20 cellular contexts compared by ENCODE assay signal in genomic region chr22:50297510-50298265, GRCh38. TPM values are rescaled to one million over a fixed set of nuclear protein-coding genes. Genes with fewer than 3 reads are reported as not detected.
DNase-seq lines count a peak whose midpoint lies in the region; ATAC-seq and TF ChIP-seq lines count a peak whose summit lies in the region.
"Had no signal": no experiment of that assay in that cellular context is flagged by ENCODE, and none has a peak within 500 bp of the region (broad histone marks: within the 10 kb centered on the region; RNA-seq: fewer than 3 reads in every experiment).

No MANE protein-coding gene starts in this region.

- H3K36me3 ChIP-seq in HEK293 (ENCODE audit: control insufficient read depth in 2 of 2, insufficient read depth in 1 of 2, low read length in 2 of 2) (peaks cover 0 to 34% of the 10 kb centered on the region in 2 experiments; a peak in 2 of 3 replicates), subcutaneous abdominal adipose tissue (ENCODE audit: control insufficient read depth in 5 of 5, insufficient read depth in 5 of 5, low read length in 5 of 5) (peaks cover 0 to 6% (median 0%) of the 10 kb centered on the region in 5 donors)

- H3K9me3 ChIP-seq in HEK293 (ENCODE audit: control insufficient read depth, insufficient read depth, low read depth, low read length) (no peaks in the 10 kb centered on the region), subcutaneous abdominal adipose tissue (ENCODE audit: control insufficient read depth in 5 of 5, low read length in 5 of 5) (no peaks in the 10 kb centered on the region)
- H3K9me3 ChIP-seq: SJSA1 had no signal

- no peak for DNase-seq in mesothelial cell of epicardium (ENCODE audit: low spot score in 2 of 2, unreplicated experiment in 2 of 2)
- no peak for DNase-seq in GM19238 (ENCODE audit: insufficient read length, low spot score)
- no peak for DNase-seq in sciatic nerve (ENCODE audit: low spot score)
- DNase-seq in activated T-helper 2 cell treated with anti-CD3 and anti-CD28 coated beads, Interferon-gamma antibody, Interleukin-2, Interleukin-4, amounts not matched to agents 10 μg/mL and 5 μg/mL and 100 μg/mL, durations not matched to agents 14 hours and 24 hours and 36 hours (ENCODE audit: low spot score): no peak
- DNase-seq: activated CD4-positive, alpha-beta T cell treated with anti-CD3 and anti-CD28 coated beads for 1 hour; activated naive CD8-positive, alpha-beta T cell treated with anti-CD3 and anti-CD28 coated beads for 36 hours; DMS79 treated with DMSO at 0.1 percent for 48 hours; foreskin melanocyte; NCI-H187; NCI-H510A treated with DMSO at 0.1 percent for 48 hours; stimulated activated CD4-positive, alpha-beta T cell treated with anti-CD3 and anti-CD28 coated beads, Interleukin-12 subunit alpha, Interleukin-12 subunit beta, amount 100 ng/mL, for 4 hours; stimulated activated naive CD8-positive, alpha-beta T cell treated with anti-CD3 and anti-CD28 coated beads, Interleukin-15, Interleukin-2, amounts not matched to agents 100 U/mL and 50 U/mL, for 24 hours; T-helper 9 cell had no signal

- H3K27me3 ChIP-seq in subcutaneous abdominal adipose tissue (ENCODE audit: control insufficient read depth in 5 of 5, insufficient read depth in 4 of 5, low read length in 5 of 5): no peaks in the 10 kb centered on the region
- H3K27me3 ChIP-seq: SJSA1 had no signal

- no peaks in the 10 kb centered on the region for H3K9me3 Mint-ChIP-seq in brain
- H3K9me3 Mint-ChIP-seq in mesothelial cell of epicardium: no peaks in the 10 kb centered on the region
- H3K9me3 Mint-ChIP-seq in activated T-helper 2 cell treated with anti-CD3 and anti-CD28 coated beads, Interferon-gamma antibody, Interleukin-2, Interleukin-4, amounts not matched to agents 10 μg/mL and 5 μg/mL and 100 μg/mL, durations not matched to agents 14 hours and 24 hours and 36 hours: no peaks in the 10 kb centered on the region
- H3K9me3 Mint-ChIP-seq: activated naive CD8-positive, alpha-beta T cell treated with anti-CD3 and anti-CD28 coated beads for 36 hours; central memory CD8-positive, alpha-beta T cell; memory B cell had no signal

- peaks cover 5% of the 10 kb centered on the region for H3K36me3 Mint-ChIP-seq in brain
- H3K36me3 Mint-ChIP-seq in mesothelial cell of epicardium: peaks cover under 1% of the 10 kb centered on the region
- no peaks in the 10 kb centered on the region for H3K36me3 Mint-ChIP-seq in activated T-helper 2 cell treated with anti-CD3 and anti-CD28 coated beads, Interferon-gamma antibody, Interleukin-2, Interleukin-4, amounts not matched to agents 10 μg/mL and 5 μg/mL and 100 μg/mL, durations not matched to agents 14 hours and 24 hours and 36 hours (ENCODE audit: low read depth)
- H3K36me3 Mint-ChIP-seq: activated naive CD8-positive, alpha-beta T cell treated with anti-CD3 and anti-CD28 coated beads for 36 hours; memory B cell had no signal

- intact Hi-C loops in sciatic nerve (cut with DNase I): no loop called here
- intact Hi-C loops in activated T-helper 2 cell treated with anti-CD3 and anti-CD28 coated beads, Interferon-gamma antibody, Interleukin-2, Interleukin-4, amounts not matched to agents 10 μg/mL and 5 μg/mL and 100 μg/mL, durations not matched to agents 14 hours and 24 hours and 36 hours (cut with micrococcal nuclease): no loop called here

- H3K4me3 Mint-ChIP-seq in brain (peak overlapping the region in 1 of 5 experiments; percentile 30), mesothelial cell of epicardium (no peak overlapping the region)
- H3K4me3 Mint-ChIP-seq in activated T-helper 2 cell treated with anti-CD3 and anti-CD28 coated beads, Interferon-gamma antibody, Interleukin-2, Interleukin-4, amounts not matched to agents 10 μg/mL and 5 μg/mL and 100 μg/mL, durations not matched to agents 14 hours and 24 hours and 36 hours (ENCODE audit: low read depth): no peak overlapping the region
- H3K4me3 Mint-ChIP-seq: activated naive CD8-positive, alpha-beta T cell treated with anti-CD3 and anti-CD28 coated beads for 36 hours; central memory CD8-positive, alpha-beta T cell; memory B cell had no signal

- H3K27ac Mint-ChIP-seq in brain (peak overlapping the region in 4 of 5 experiments; percentile 38 to 79 (median 64)), mesothelial cell of epicardium (peak overlapping the region; percentile 93)
- H3K27ac Mint-ChIP-seq in activated T-helper 2 cell treated with anti-CD3 and anti-CD28 coated beads, Interferon-gamma antibody, Interleukin-2, Interleukin-4, amounts not matched to agents 10 μg/mL and 5 μg/mL and 100 μg/mL, durations not matched to agents 14 hours and 24 hours and 36 hours: no peak overlapping the region
- H3K27ac Mint-ChIP-seq: activated naive CD8-positive, alpha-beta T cell treated with anti-CD3 and anti-CD28 coated beads for 36 hours; memory B cell had no signal

- H3K9ac ChIP-seq in subcutaneous abdominal adipose tissue (ENCODE audit: low read length in 5 of 5): peak overlapping the region in 1 of 5 donors; percentile 43

- H3K27me3 Mint-ChIP-seq in brain (no peaks in the 10 kb centered on the region), mesothelial cell of epicardium (ENCODE audit: low read depth) (no peaks in the 10 kb centered on the region)
- H3K27me3 Mint-ChIP-seq in activated T-helper 2 cell treated with anti-CD3 and anti-CD28 coated beads, Interferon-gamma antibody, Interleukin-2, Interleukin-4, amounts not matched to agents 10 μg/mL and 5 μg/mL and 100 μg/mL, durations not matched to agents 14 hours and 24 hours and 36 hours (ENCODE audit: low read depth): peaks cover 7% of the 10 kb centered on the region

- POLR2A ChIA-PET in HEK293 (lab: Yijun Ruan, JAX): interaction anchor here (2.0 kb wide), 1 partner anchor 9 kb away, joined by 10 read pairs; the partner anchor contains the start of gene PLXNB2

- no peak overlapping the region for H3K27ac ChIP-seq in HEK293 (ENCODE audit: extremely low read depth, low read depth, low read length)
- peak overlapping the region; percentile 30 for H3K27ac ChIP-seq in subcutaneous abdominal adipose tissue (ENCODE audit: low read depth, low read length)
- H3K27ac ChIP-seq: SJSA1 had no signal

- ATAC-seq in sciatic nerve: no peak
- ATAC-seq in GM21381 (IDR thresholded peaks at IDR 0.05; ENCODE audit: unreplicated experiment): no peak
- ATAC-seq: stimulated activated naive CD8-positive, alpha-beta T cell treated with anti-CD3 and anti-CD28 coated beads, Interleukin-15, Interleukin-2, amounts not matched to agents 100 U/mL and 50 U/mL, for 24 hours had no signal

- H3K4me3 ChIP-seq in HEK293 (ENCODE audit: low read depth, low read length) (no peak overlapping the region), subcutaneous abdominal adipose tissue (ENCODE audit: low read depth in 1 of 5, low read length in 5 of 5) (no peak overlapping the region)
- H3K4me3 ChIP-seq: SJSA1 had no signal

- CTCF ChIA-PET in HEK293 (lab: Yijun Ruan, JAX): interaction anchor here (0.7 to 1.6 kb wide), 4 partner anchors 9 to 43 kb away, joined by 3 to 11 read pairs (median 4); no protein-coding TSS in a partner anchor

- H3K4me1 ChIP-seq in HEK293 (ENCODE audit: control insufficient read depth, insufficient read depth, low read length) (no peaks in the 10 kb centered on the region; the same call in 1 of the 2 replicates), subcutaneous abdominal adipose tissue (ENCODE audit: control insufficient read depth in 5 of 5, insufficient read depth in 5 of 5, low read length in 5 of 5) (peaks cover 2 to 74% (median 68%) of the 10 kb centered on the region in 5 donors)

- H3K4me1 Mint-ChIP-seq in brain: peaks cover 69% of the 10 kb centered on the region
- peaks cover 50% of the 10 kb centered on the region for H3K4me1 Mint-ChIP-seq in mesothelial cell of epicardium
- no peaks in the 10 kb centered on the region for H3K4me1 Mint-ChIP-seq in activated T-helper 2 cell treated with anti-CD3 and anti-CD28 coated beads, Interferon-gamma antibody, Interleukin-2, Interleukin-4, amounts not matched to agents 10 μg/mL and 5 μg/mL and 100 μg/mL, durations not matched to agents 14 hours and 24 hours and 36 hours (ENCODE audit: low read depth)

- TF ChIP-seq CTCF in HEK293 (tag by site-specific recombination; IDR thresholded peaks at IDR 0.05) (no peak), brain (conservative IDR thresholded peaks at IDR 0.05) (no peak), mesothelial cell of epicardium (IDR thresholded peaks at IDR 0.05; ENCODE audit: unreplicated experiment) (no peak)

TF ChIP-seq in HEK293, 187 proteins besides CTCF, POLR2A, EP300 and RAD21 (continues in another document):
- TF ChIP-seq SP2 (tag by site-specific recombination; IDR thresholded peaks at IDR 0.05): no peak; the same call in 1 of the 2 replicates
- peak; percentile 40; the same call in 1 of the 2 replicates for TF ChIP-seq ZNF600 (tag by site-specific recombination; IDR thresholded peaks at IDR 0.05)

RNA-seq across cellular contexts. Expression of gene PLXNB2, which starts 9.8 kb away (rescaled TPM):
- 80.1 TPM for polyA plus RNA-seq in brain (ENCODE audit: insufficient read depth, low read depth, low replicate concordance)
- total RNA-seq in mesothelial cell of epicardium: 467 to 493 TPM (median 468 TPM) in 3 replicates
- 160 TPM for total RNA-seq in sciatic nerve
- 9.8 and 11.1 TPM in 2 replicates for total RNA-seq in activated T-helper 2 cell treated with anti-CD3 and anti-CD28 coated beads, Interferon-gamma antibody, Interleukin-2, Interleukin-4, amounts not matched to agents 10 μg/mL and 5 μg/mL and 100 μg/mL, durations not matched to agents 14 hours and 24 hours and 36 hours

RNA-seq across cellular contexts. Expression of gene MAPK11, which starts 27.5 kb away (rescaled TPM):
- 19.1 TPM for polyA plus RNA-seq in brain (ENCODE audit: insufficient read depth, low read depth, low replicate concordance)
- 5.9 to 8.4 TPM (median 8.3 TPM) in 3 replicates for total RNA-seq in mesothelial cell of epicardium
- total RNA-seq in sciatic nerve: 20.4 TPM
- total RNA-seq in activated T-helper 2 cell treated with anti-CD3 and anti-CD28 coated beads, Interferon-gamma antibody, Interleukin-2, Interleukin-4, amounts not matched to agents 10 μg/mL and 5 μg/mL and 100 μg/mL, durations not matched to agents 14 hours and 24 hours and 36 hours: 19.0 and 20.9 TPM in 2 replicates

RNA-seq across cellular contexts. Expression of gene DENND6B, which starts 29.1 kb away (rescaled TPM):
- polyA plus RNA-seq in brain (ENCODE audit: insufficient read depth, low read depth, low replicate concordance): 19.3 TPM
- total RNA-seq in mesothelial cell of epicardium (19.0 to 20.7 TPM (median 19.2 TPM) in 3 replicates), sciatic nerve (14.0 TPM)
- 2.3 and 2.7 TPM in 2 replicates for total RNA-seq in activated T-helper 2 cell treated with anti-CD3 and anti-CD28 coated beads, Interferon-gamma antibody, Interleukin-2, Interleukin-4, amounts not matched to agents 10 μg/mL and 5 μg/mL and 100 μg/mL, durations not matched to agents 14 hours and 24 hours and 36 hours

RNA-seq across cellular contexts. Expression of gene MAPK12, which starts 36.2 kb away (rescaled TPM):
- polyA plus RNA-seq in brain (ENCODE audit: insufficient read depth, low read depth, low replicate concordance): 26.7 TPM
- total RNA-seq in mesothelial cell of epicardium (55.6 to 63.3 TPM (median 57.2 TPM) in 3 replicates), sciatic nerve (17.8 TPM)
- total RNA-seq in activated T-helper 2 cell treated with anti-CD3 and anti-CD28 coated beads, Interferon-gamma antibody, Interleukin-2, Interleukin-4, amounts not matched to agents 10 μg/mL and 5 μg/mL and 100 μg/mL, durations not matched to agents 14 hours and 24 hours and 36 hours: 16.3 and 17.6 TPM in 2 replicates

RNA-seq across cellular contexts. Expression of gene PPP6R2, which starts 45.4 kb away (rescaled TPM):
- 32.0 TPM for polyA plus RNA-seq in brain (ENCODE audit: insufficient read depth, low read depth, low replicate concordance)
- 79.4 to 83.7 TPM (median 80.1 TPM) in 3 replicates for total RNA-seq in mesothelial cell of epicardium
- 42.1 TPM for total RNA-seq in sciatic nerve
- total RNA-seq in activated T-helper 2 cell treated with anti-CD3 and anti-CD28 coated beads, Interferon-gamma antibody, Interleukin-2, Interleukin-4, amounts not matched to agents 10 μg/mL and 5 μg/mL and 100 μg/mL, durations not matched to agents 14 hours and 24 hours and 36 hours: 42.9 and 45.0 TPM in 2 replicates

Comparison
In these comparisons a context has a peak if more than half of its experiments do, and no peak if none do; other contexts are left out.
1. RNA of gene PLXNB2, which starts 9.8 kb away (total RNA-seq): 467 to 493 TPM in mesothelial cell of epicardium and 160 TPM in sciatic nerve (single experiment); 9.8 to 11.1 TPM in activated T-helper 2 cell treated with anti-CD3 and anti-CD28 coated beads, Interferon-gamma antibody, Interleukin-2, Interleukin-4, amounts not matched to agents 10 μg/mL and 5 μg/mL and 100 μg/mL, durations not matched to agents 14 hours and 24 hours and 36 hours; every median in the first group is over 10 times any median in the second.